21 cellular contexts compared by ENCODE assay signal in the genomic region with DNA sequence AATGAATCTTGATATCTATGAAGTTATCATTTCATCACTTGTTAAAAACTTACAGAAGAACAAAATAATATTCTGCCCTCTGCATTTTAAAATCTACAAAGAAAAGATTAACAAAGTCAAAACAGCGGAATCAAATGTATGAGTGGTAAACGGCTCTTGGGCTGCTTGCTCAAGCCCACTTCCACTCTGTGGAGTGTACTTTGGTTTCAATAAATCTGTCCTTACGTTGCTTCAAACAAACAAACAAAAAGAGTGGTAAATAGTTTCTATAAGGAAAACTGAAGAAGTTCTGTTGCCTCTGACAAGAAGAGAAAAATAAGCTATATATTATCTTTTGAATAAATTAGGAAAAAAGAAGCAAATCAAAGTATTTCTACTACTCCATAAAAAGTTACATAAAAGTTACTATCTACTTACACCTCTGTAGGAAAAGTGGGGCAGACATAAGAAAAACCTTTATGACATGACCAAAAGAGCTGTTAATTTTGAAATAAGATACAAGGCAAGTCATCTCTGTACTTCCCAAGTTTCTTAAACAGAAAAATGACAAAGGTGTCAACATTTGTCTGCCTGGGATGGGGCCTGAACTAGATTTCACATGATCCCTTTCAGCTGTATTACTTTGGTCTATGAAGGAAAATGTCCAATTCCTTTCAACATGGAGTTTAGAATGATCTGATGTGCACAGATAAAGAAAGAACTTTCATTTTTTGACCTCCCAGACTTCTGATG.
"Had no signal": no experiment of that assay in that cellular context is flagged by ENCODE, and none has a peak within 500 bp of the region (broad histone marks: within the 10 kb centered on the region; RNA-seq: fewer than 3 reads in every experiment).

No MANE protein-coding gene starts in this region.

- H3K36me3 ChIP-seq: SJCRH30, WERI-Rb-1 had no signal

- H3K27ac ChIP-seq: ascending aorta, coronary artery, gastroesophageal sphincter, heart left ventricle, SJCRH30, tibial artery, WERI-Rb-1 had no signal

- DNase-seq: activated CD4-positive, alpha-beta T cell treated with anti-CD3 and anti-CD28 coated beads for 4 hours; activated gamma-delta T cell; activated T-cell treated with anti-CD3 and anti-CD28 coated beads for 4 hours; heart left ventricle; kidney; nephron progenitor cell; retina; SJCRH30; stimulated activated CD4-positive, alpha-beta T cell treated with anti-CD3 and anti-CD28 coated beads, Interleukin-12 subunit alpha, Interleukin-12 subunit beta, amount 100 ng/mL, for 4 hours; stimulated activated CD4-positive, alpha-beta T cell treated with anti-CD3 and anti-CD28 coated beads, Interleukin-1b, Interleukin-23, amount 100 ng/mL, for 48 hours; stimulated activated CD8-positive, alpha-beta memory T cell treated with anti-CD3 and anti-CD28 coated beads, Interleukin-4, amount 100 ng/mL, for 48 hours; stimulated activated naive CD4-positive, alpha-beta T cell treated with Interleukin-2 at 50 U/mL for 16 hours; T-helper 2 cell; tibial artery; WERI-Rb-1 had no signal

- H3K4me3 Mint-ChIP-seq: mesothelial cell of epicardium, nephron progenitor cell had no signal

- H3K4me3 ChIP-seq: ascending aorta, coronary artery, gastroesophageal sphincter, heart left ventricle, SJCRH30, tibial artery had no signal

- H3K9me3 ChIP-seq: ascending aorta, gastroesophageal sphincter, SJCRH30, tibial artery had no signal

- H3K27ac Mint-ChIP-seq: mesothelial cell of epicardium, nephron progenitor cell had no signal

- H3K4me1 Mint-ChIP-seq: mesothelial cell of epicardium, nephron progenitor cell had no signal

- H3K4me1 ChIP-seq: ascending aorta, gastroesophageal sphincter, SJCRH30 had no signal

- ATAC-seq: esophagus mucosa, gastroesophageal sphincter, heart left ventricle, left lobe of liver had no signal

- H3K27me3 ChIP-seq: ascending aorta, gastroesophageal sphincter, heart left ventricle, SJCRH30, tibial artery had no signal
